12 cellular contexts compared by ENCODE assay signal in genomic region chr3:194870394-194871110, GRCh38.
DNase-seq lines count a peak whose midpoint lies in the region; ATAC-seq, FAIRE-seq and TF ChIP-seq lines count a peak whose summit lies in the region.
"Had no signal": no experiment of that assay in that cellular context is flagged by ENCODE, and none has a peak within 500 bp of the region (broad histone marks: within the 10 kb centered on the region; RNA-seq: fewer than 3 reads in every experiment).

No MANE protein-coding gene starts in this region.

- ATAC-seq in GM18511 (IDR thresholded peaks at IDR 0.05; ENCODE audit: unreplicated experiment): no peak

- H3K27ac ChIP-seq in adrenal gland (peak overlapping the region in 1 of 5 donors; percentile 83), left ventricle myocardium inferior (replicated peaks) (peak overlapping the region; percentile 83), neural progenitor cell (no peak overlapping the region)
- H3K27ac ChIP-seq: KMS-11 had no signal

- no peak overlapping the region for H3K27ac Mint-ChIP-seq in neural progenitor cell
- H3K27ac Mint-ChIP-seq: activated naive CD4-positive, alpha-beta T cell treated with anti-CD3 and anti-CD28 coated beads, Interleukin-2, amount 10 ng/mL, durations not matched to agents 7 days and 5 days had no signal

- no peaks in the 10 kb centered on the region for H4K20me1 ChIP-seq in neural progenitor cell (ENCODE audit: low read depth)

- H3K4me2 ChIP-seq in skeletal muscle satellite cell (ENCODE audit: low read length) (peak overlapping the region; percentile 69), neural progenitor cell (no peak overlapping the region)
- H3K4me2 ChIP-seq: KMS-11 had no signal

- no peak overlapping the region for H2AFZ ChIP-seq in neural progenitor cell (replicated peaks)

- peaks cover 17% of the 10 kb centered on the region for H3K27me3 Mint-ChIP-seq in neural progenitor cell (ENCODE audit: insufficient read depth, low read depth)

- peaks cover 3% of the 10 kb centered on the region for H3K9me3 Mint-ChIP-seq in neural progenitor cell
- H3K9me3 Mint-ChIP-seq: activated naive CD4-positive, alpha-beta T cell treated with anti-CD3 and anti-CD28 coated beads, Interleukin-2, amount 10 ng/mL, durations not matched to agents 7 days and 5 days had no signal

- H3K9me3 ChIP-seq in adrenal gland (replicated peaks in 1 of 3) (no peaks in the 10 kb centered on the region), left ventricle myocardium inferior (replicated peaks) (peaks cover 8% of the 10 kb centered on the region), skeletal muscle satellite cell (replicated peaks; ENCODE audit: low read length) (no peaks in the 10 kb centered on the region), neural progenitor cell (ENCODE audit: low read depth) (no peaks in the 10 kb centered on the region)

- peaks cover 25% of the 10 kb centered on the region for H3K4me1 Mint-ChIP-seq in neural progenitor cell
- H3K4me1 Mint-ChIP-seq: activated naive CD4-positive, alpha-beta T cell treated with anti-CD3 and anti-CD28 coated beads, Interleukin-2, amount 10 ng/mL, durations not matched to agents 7 days and 5 days had no signal

- H3K4me3 Mint-ChIP-seq in neural progenitor cell: no peak overlapping the region
- H3K4me3 Mint-ChIP-seq: activated naive CD4-positive, alpha-beta T cell treated with anti-CD3 and anti-CD28 coated beads, Interleukin-2, amount 10 ng/mL, durations not matched to agents 7 days and 5 days; naive B cell had no signal

- 63 to 79% (median 73%) methylated on average over 10 to 13 of the region's 13 CpGs for WGBS in adrenal gland, 4 donors

- H3K27me3 ChIP-seq in adrenal gland (no peaks in the 10 kb centered on the region), left ventricle myocardium inferior (ENCODE audit: low read depth) (no peaks in the 10 kb centered on the region), skeletal muscle satellite cell (ENCODE audit: control insufficient read depth, insufficient read depth, low read length) (peaks cover 12% of the 10 kb centered on the region), neural progenitor cell (no peaks in the 10 kb centered on the region)

- H3K36me3 Mint-ChIP-seq in neural progenitor cell: no peaks in the 10 kb centered on the region
- H3K36me3 Mint-ChIP-seq: activated naive CD4-positive, alpha-beta T cell treated with anti-CD3 and anti-CD28 coated beads, Interleukin-2, amount 10 ng/mL, durations not matched to agents 7 days and 5 days; naive B cell had no signal

- intact Hi-C loops in adrenal gland (cut with DNase I): no loop called here
- intact Hi-C loops in left ventricle myocardium inferior (cut with micrococcal nuclease): no loop called here

- no peak for TF ChIP-seq CTCF in adrenal gland (IDR thresholded peaks at IDR 0.05)
- no peak for TF ChIP-seq CTCF in left ventricle myocardium inferior (IDR thresholded peaks at IDR 0.05; ENCODE audit: borderline replicate concordance)
- TF ChIP-seq CTCF in neural progenitor cell (IDR thresholded peaks at IDR 0.05): no peak

- no peaks in the 10 kb centered on the region for H3K79me2 ChIP-seq in neural progenitor cell (ENCODE audit: low read depth)

- DNase-seq in HTR-8/SVneo (ENCODE audit: insufficient read length, low spot score): no peak
- DNase-seq in adrenal gland: peak in 5 of 7 donors; percentile 35 to 54 (median 54)
- DNase-seq in left ventricle myocardium inferior: no peak
- no peak for DNase-seq in NCI-H187 treated with DMSO at 0.1 percent for 48 hours (lab: John Stamatoyannopoulos, UW)
- DNase-seq in AG08396 (ENCODE audit: low spot score): no peak
- no peak for DNase-seq in neural progenitor cell (ENCODE audit: low spot score)
- DNase-seq: activated naive CD4-positive, alpha-beta T cell treated with anti-CD3 and anti-CD28 coated beads, Interleukin-2, amount 10 ng/mL, durations not matched to agents 7 days and 5 days; erythroblast; naive B cell had no signal

- H3K9ac ChIP-seq in skeletal muscle satellite cell (ENCODE audit: low read depth, low read length) (peak overlapping the region; percentile 32), neural progenitor cell (no peak overlapping the region)
- H3K9ac ChIP-seq: KMS-11 had no signal

- H3K4me1 ChIP-seq in adrenal gland (replicated peaks in 1 of 2) (peaks cover 4 to 18% of the 10 kb centered on the region in 2 donors), left ventricle myocardium inferior (peaks cover 51% of the 10 kb centered on the region), skeletal muscle satellite cell (ENCODE audit: control insufficient read depth, insufficient read depth, low read length) (peaks cover 33% of the 10 kb centered on the region), neural progenitor cell (peaks cover 20% of the 10 kb centered on the region)

- FAIRE-seq in HTR-8/SVneo (lab: Jason Lieb, UNC): peak; percentile 75

- peaks cover 20% of the 10 kb centered on the region for H3F3A ChIP-seq in neural progenitor cell (ENCODE audit: low read depth)

- H3K4me3 ChIP-seq in adrenal gland (no peak overlapping the region), left ventricle myocardium inferior (no peak overlapping the region), skeletal muscle satellite cell (ENCODE audit: low read length) (no peak overlapping the region), neural progenitor cell (no peak overlapping the region)

- TF ChIP-seq POLR2A in adrenal gland (IDR thresholded peaks at IDR 0.05): no peak

- H3K36me3 ChIP-seq in adrenal gland (replicated peaks in 1 of 2) (no peaks in the 10 kb centered on the region), left ventricle myocardium inferior (no peaks in the 10 kb centered on the region), skeletal muscle satellite cell (ENCODE audit: insufficient read depth, low read length) (no peaks in the 10 kb centered on the region), neural progenitor cell (no peaks in the 10 kb centered on the region)

Comparison
In these comparisons a context has a peak if more than half of its experiments do, and no peak if none do; other contexts are left out.
1. DNase-seq: peak in adrenal gland (5 of 7); none in HTR-8/SVneo (single experiment), left ventricle myocardium inferior (single experiment), NCI-H187 treated with DMSO at 0.1 percent for 48 hours (single experiment), AG08396 (single experiment) and neural progenitor cell (single experiment).